In genomic region chr7:121557034-121557892, GRCh38 we compare ENCODE assay signal across 1 cellular context.
TF ChIP-seq lines count a peak whose summit lies in the region.

No MANE protein-coding gene starts in this region.

TF ChIP-seq in HCT116, 20 proteins besides CTCF, POLR2A, EP300 and RAD21 (continued from another document):
- TF ChIP-seq, protein P1, sequence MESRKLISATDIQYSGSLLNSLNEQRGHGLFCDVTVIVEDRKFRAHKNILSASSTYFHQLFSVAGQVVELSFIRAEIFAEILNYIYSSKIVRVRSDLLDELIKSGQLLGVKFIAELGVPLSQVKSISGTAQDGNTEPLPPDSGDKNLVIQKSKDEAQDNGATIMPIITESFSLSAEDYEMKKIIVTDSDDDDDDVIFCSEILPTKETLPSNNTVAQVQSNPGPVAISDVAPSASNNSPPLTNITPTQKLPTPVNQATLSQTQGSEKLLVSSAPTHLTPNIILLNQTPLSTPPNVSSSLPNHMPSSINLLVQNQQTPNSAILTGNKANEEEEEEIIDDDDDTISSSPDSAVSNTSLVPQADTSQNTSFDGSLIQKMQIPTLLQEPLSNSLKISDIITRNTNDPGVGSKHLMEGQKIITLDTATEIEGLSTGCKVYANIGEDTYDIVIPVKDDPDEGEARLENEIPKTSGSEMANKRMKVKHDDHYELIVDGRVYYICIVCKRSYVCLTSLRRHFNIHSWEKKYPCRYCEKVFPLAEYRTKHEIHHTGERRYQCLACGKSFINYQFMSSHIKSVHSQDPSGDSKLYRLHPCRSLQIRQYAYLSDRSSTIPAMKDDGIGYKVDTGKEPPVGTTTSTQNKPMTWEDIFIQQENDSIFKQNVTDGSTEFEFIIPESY (IDR thresholded peaks at IDR 0.05; ENCODE audit: extremely low read depth, insufficient replicate concordance, low read length), result no peak
